ENCODE assay signal across 18 cellular contexts in the genomic region with DNA sequence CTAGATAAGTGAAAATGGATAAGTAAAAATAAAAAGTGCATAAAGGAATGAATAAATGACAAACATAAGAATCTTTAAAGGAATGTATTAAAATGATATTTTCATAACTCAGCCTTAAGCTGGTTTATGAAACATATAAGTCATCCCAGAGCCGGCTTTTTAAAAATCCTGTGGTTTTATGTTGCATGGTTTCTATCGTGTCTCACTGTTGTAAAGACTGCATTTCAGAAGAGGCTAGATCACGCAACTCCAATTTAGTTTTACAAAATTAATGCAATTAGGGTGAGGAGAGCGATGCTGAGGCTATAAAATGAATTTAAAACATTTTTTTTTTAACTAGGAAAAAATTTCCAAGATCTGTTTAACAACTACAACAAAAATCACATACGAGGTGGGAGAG.
DNase-seq lines count a peak whose midpoint lies in the region; ATAC-seq and TF ChIP-seq lines count a peak whose summit lies in the region.
"Had no signal": no experiment of that assay in that cellular context is flagged by ENCODE, and none has a peak within 500 bp of the region (broad histone marks: within the 10 kb centered on the region; RNA-seq: fewer than 3 reads in every experiment).

No MANE protein-coding gene starts in this region.

- POLR2A ChIA-PET in activated CD8-positive, alpha-beta T cell treated with anti-CD3 and anti-CD28 coated beads for 36 hours (lab: Charles Lee), result no interaction called here

- CTCF ChIA-PET in activated CD8-positive, alpha-beta T cell treated with anti-CD3 and anti-CD28 coated beads for 36 hours (lab: Charles Lee), result no interaction called here

- H3K27ac ChIP-seq in adrenal gland, result no peak overlapping the region
- H3K27ac ChIP-seq: A549 had no signal

- H3K9me3 Mint-ChIP-seq in nephron progenitor cell, result peaks cover 14% of the 10 kb centered on the region
- peaks cover 10% of the 10 kb centered on the region for H3K9me3 Mint-ChIP-seq in activated CD8-positive, alpha-beta T cell treated with anti-CD3 and anti-CD28 coated beads for 36 hours

- H3K27me3 ChIP-seq in adrenal gland, result no peaks in the 10 kb centered on the region

- peak overlapping the region; percentile 9 for H3K27ac Mint-ChIP-seq in nephron progenitor cell
- H3K27ac Mint-ChIP-seq in activated CD8-positive, alpha-beta T cell treated with anti-CD3 and anti-CD28 coated beads for 36 hours, result no peak overlapping the region
- H3K27ac Mint-ChIP-seq: CD4-positive, alpha-beta T cell; H9 had no signal

- WGBS in adrenal gland, 4 donors, result 66 to 84% (median 70%) methylated on average over 5 of the region's 5 CpGs

- peak; percentile 82 for DNase-seq in EH (ENCODE audit: low read depth)
- peak; percentile 39 for DNase-seq in LHCN-M2 (ENCODE audit: low read depth)
- DNase-seq in choroid plexus epithelial cell (ENCODE audit: low read depth), result peak; percentile 25
- no peak for DNase-seq in nephron progenitor cell
- no peak for DNase-seq in activated CD8-positive, alpha-beta T cell treated with anti-CD3 and anti-CD28 coated beads for 36 hours
- no peak for DNase-seq in NCI-H146 treated with DMSO at 0.1 percent for 48 hours (lab: John Stamatoyannopoulos, UW; ENCODE audit: unreplicated experiment)
- no peak for DNase-seq in adrenal gland
- DNase-seq in stimulated activated CD4-positive, alpha-beta T cell treated with anti-CD3 and anti-CD28 coated beads, Interleukin-15, amount 100 ng/mL, for 24 hours, result no peak
- DNase-seq: CD4-positive, alpha-beta T cell; DMS79 treated with DMSO at 0.1 percent for 48 hours; H9; NCI-H1092 treated with DMSO at 0.1 percent for 48 hours; NCI-H187 treated with DMSO at 0.1 percent for 48 hours; NCI-H446 treated with DMSO at 0.1 percent for 48 hours; NCI-H748 treated with DMSO at 0.1 percent for 48 hours; Right ventricle myocardium superior had no signal

- H3K36me3 ChIP-seq in adrenal gland (replicated peaks in 1 of 2), result no peaks in the 10 kb centered on the region

- no peaks in the 10 kb centered on the region for H3K9me3 ChIP-seq in adrenal gland (replicated peaks in 1 of 3)

- H3K4me1 Mint-ChIP-seq in nephron progenitor cell, result no peaks in the 10 kb centered on the region
- no peaks in the 10 kb centered on the region for H3K4me1 Mint-ChIP-seq in activated CD8-positive, alpha-beta T cell treated with anti-CD3 and anti-CD28 coated beads for 36 hours (ENCODE audit: low read depth)
- H3K4me1 Mint-ChIP-seq: H9 had no signal

- H3K36me3 Mint-ChIP-seq in nephron progenitor cell (ENCODE audit: low read depth), result no peaks in the 10 kb centered on the region
- no peaks in the 10 kb centered on the region for H3K36me3 Mint-ChIP-seq in activated CD8-positive, alpha-beta T cell treated with anti-CD3 and anti-CD28 coated beads for 36 hours (ENCODE audit: low read depth)

- no peak for TF ChIP-seq CTCF in choroid plexus epithelial cell (conservative IDR thresholded peaks at IDR 0.05; ENCODE audit: low read depth, low read length)
- no peak for TF ChIP-seq CTCF in nephron progenitor cell (IDR thresholded peaks at IDR 0.05)
- no peak for TF ChIP-seq CTCF in activated CD8-positive, alpha-beta T cell treated with anti-CD3 and anti-CD28 coated beads for 36 hours (IDR thresholded peaks at IDR 0.05)
- no peak for TF ChIP-seq CTCF in adrenal gland (IDR thresholded peaks at IDR 0.05)

- TF ChIP-seq POLR2A in adrenal gland (IDR thresholded peaks at IDR 0.05), result no peak

- H3K27me3 Mint-ChIP-seq in nephron progenitor cell (ENCODE audit: low read depth, poor library complexity), result no peaks in the 10 kb centered on the region
- peaks cover 3% of the 10 kb centered on the region for H3K27me3 Mint-ChIP-seq in activated CD8-positive, alpha-beta T cell treated with anti-CD3 and anti-CD28 coated beads for 36 hours
- H3K27me3 Mint-ChIP-seq: CD4-positive, alpha-beta T cell had no signal

- no peaks in the 10 kb centered on the region for H3K4me1 ChIP-seq in adrenal gland (replicated peaks in 1 of 2)

- no peak overlapping the region for H3K4me3 Mint-ChIP-seq in nephron progenitor cell
- H3K4me3 Mint-ChIP-seq in activated CD8-positive, alpha-beta T cell treated with anti-CD3 and anti-CD28 coated beads for 36 hours, result no peak overlapping the region
- H3K4me3 Mint-ChIP-seq: CD4-positive, alpha-beta T cell; H9 had no signal

- no peak overlapping the region for H3K4me3 ChIP-seq in choroid plexus epithelial cell (ENCODE audit: low read depth, low read length)
- no peak overlapping the region for H3K4me3 ChIP-seq in adrenal gland
- H3K4me3 ChIP-seq: A549 had no signal

- ATAC-seq in activated CD8-positive, alpha-beta T cell treated with anti-CD3 and anti-CD28 coated beads for 36 hours, result no peak
- ATAC-seq: A549, Panc1 had no signal

- intact Hi-C loops in activated CD8-positive, alpha-beta T cell treated with anti-CD3 and anti-CD28 coated beads for 36 hours (cut with micrococcal nuclease), result no loop called here
- intact Hi-C loops in adrenal gland (cut with DNase I), result no loop called here

Comparison
In these comparisons a context has a peak if more than half of its experiments do, and no peak if none do; other contexts are left out.
1. DNase-seq: peak in EH (single experiment), LHCN-M2 (single experiment) and choroid plexus epithelial cell (single experiment); none in nephron progenitor cell (single experiment), activated CD8-positive, alpha-beta T cell treated with anti-CD3 and anti-CD28 coated beads for 36 hours (single experiment), NCI-H146 treated with DMSO at 0.1 percent for 48 hours (single experiment), adrenal gland (0 of 7) and stimulated activated CD4-positive, alpha-beta T cell treated with anti-CD3 and anti-CD28 coated beads, Interleukin-15, amount 100 ng/mL, for 24 hours (single experiment).